ENCODE assay signal across 27 cellular contexts in genomic region chr12:22850185-22850584, GRCh38.
"Had no signal": no experiment of that assay in that cellular context is flagged by ENCODE, and none has a peak within 500 bp of the region (broad histone marks: within the 10 kb centered on the region; RNA-seq: fewer than 3 reads in every experiment).

No MANE protein-coding gene starts in this region.

- H3K36me3 ChIP-seq: ovary, right lobe of liver, sigmoid colon, stomach, thoracic aorta, thyroid gland, tibial nerve, upper lobe of left lung, vagina had no signal

- DNase-seq: naive B cell; naive thymus-derived CD8-positive, alpha-beta T cell; nephron progenitor cell; occipital lobe; ovary; psoas muscle; right cardiac atrium; right lobe of liver; sigmoid colon; small intestine; stimulated activated CD4-positive, alpha-beta T cell treated with anti-CD3 and anti-CD28 coated beads, Interleukin-12 subunit alpha, Interleukin-12 subunit beta, amount 100 ng/mL, for 4 hours; stimulated activated CD4-positive, alpha-beta T cell treated with anti-CD3 and anti-CD28 coated beads, Interleukin-1b, Interleukin-23, amount 100 ng/mL, for 48 hours; stimulated activated CD4-positive, alpha-beta T cell treated with anti-CD3 and anti-CD28 coated beads, Interleukin-4, amount 100 ng/mL, for 1 hour; stimulated activated CD4-positive, alpha-beta T cell treated with anti-CD3 and anti-CD28 coated beads, Interleukin-4, amount 100 ng/mL, for 4 hours; stimulated activated CD8-positive, alpha-beta memory T cell treated with anti-CD3 and anti-CD28 coated beads, Interleukin-4, amount 100 ng/mL, for 48 hours; stimulated activated naive CD4-positive, alpha-beta T cell treated with Interleukin-2 at 50 U/mL for 16 hours; stomach; thyroid gland; trophoblast cell had no signal

- H3K9me3 Mint-ChIP-seq: nephron progenitor cell had no signal

- H3K27ac ChIP-seq: ovary, parathyroid adenoma, psoas muscle, right lobe of liver, sigmoid colon, stomach, thoracic aorta, thyroid gland, tibial nerve, upper lobe of left lung, vagina had no signal

- H3K4me1 Mint-ChIP-seq: naive B cell; naive thymus-derived CD8-positive, alpha-beta T cell; nephron progenitor cell; neural crest cell had no signal

- H3K4me3 Mint-ChIP-seq: naive B cell; naive thymus-derived CD8-positive, alpha-beta T cell; natural killer cell treated with Interleukin-12 subunit alpha and Interleukin-12 subunit beta and Interleukin-15 and Interleukin-18, amount 100 ng/mL, for 72 hours; nephron progenitor cell; neural crest cell had no signal

- ATAC-seq: naive thymus-derived CD8-positive, alpha-beta T cell; natural killer cell treated with Interleukin-12 subunit alpha and Interleukin-12 subunit beta and Interleukin-15 and Interleukin-18, amount 100 ng/mL, for 72 hours; psoas muscle; right cardiac atrium; right lobe of liver had no signal

- H3K9me3 ChIP-seq: ovary, psoas muscle, right lobe of liver, sigmoid colon, stomach, thoracic aorta, thyroid gland, tibial nerve, upper lobe of left lung, vagina had no signal

- H3K4me1 ChIP-seq: parathyroid adenoma, psoas muscle, right lobe of liver, sigmoid colon, stomach, thyroid gland, tibial nerve, upper lobe of left lung, vagina had no signal

- H3K36me3 Mint-ChIP-seq: naive B cell; naive thymus-derived CD8-positive, alpha-beta T cell; natural killer cell treated with Interleukin-12 subunit alpha and Interleukin-12 subunit beta and Interleukin-15 and Interleukin-18, amount 100 ng/mL, for 72 hours had no signal

- H3K27me3 Mint-ChIP-seq: progenitor cell of endocrine pancreas had no signal

- H3K27ac Mint-ChIP-seq: naive thymus-derived CD8-positive, alpha-beta T cell; natural killer cell treated with Interleukin-12 subunit alpha and Interleukin-12 subunit beta and Interleukin-15 and Interleukin-18, amount 100 ng/mL, for 72 hours; nephron progenitor cell; progenitor cell of endocrine pancreas had no signal

- H3K27me3 ChIP-seq: ovary, right lobe of liver, sigmoid colon, stomach, thyroid gland, tibial nerve, upper lobe of left lung, vagina had no signal

- H3K4me3 ChIP-seq: ovary, psoas muscle, right lobe of liver, sigmoid colon, stomach, thoracic aorta, thyroid gland, tibial nerve, upper lobe of left lung, vagina had no signal
